ENCODE assay signal across 8 cellular contexts in the genomic region with DNA sequence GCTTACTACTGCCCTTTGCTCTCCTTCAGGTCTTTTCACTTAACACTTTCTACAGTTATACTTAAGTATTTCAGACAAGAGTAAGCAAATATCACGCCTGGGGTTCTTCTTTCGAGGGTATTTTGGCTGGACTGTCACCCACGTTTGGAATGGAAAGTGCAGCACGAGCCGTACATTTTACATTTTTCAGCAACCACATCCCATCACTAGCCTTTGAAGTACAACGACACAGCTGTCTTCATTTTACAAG. TPM values are rescaled to one million over a fixed set of nuclear protein-coding genes. Genes with fewer than 3 reads are reported as not detected.
DNase-seq lines count a peak whose midpoint lies in the region; ATAC-seq and TF ChIP-seq lines count a peak whose summit lies in the region.

No MANE protein-coding gene starts in this region.

- peak overlapping the region; percentile 68 for H3K4me3 ChIP-seq in cardiac muscle cell
- H3K4me3 ChIP-seq in astrocyte of the cerebellum (ENCODE audit: low read depth, low read length): peak overlapping the region; percentile 96
- H3K4me3 ChIP-seq in lower lobe of right lung: peak overlapping the region; percentile 70
- H3K4me3 ChIP-seq in upper lobe of left lung: peak overlapping the region; percentile 15 to 75 (median 70)

- 0 to 1% methylated on average over 6 of the region's 6 CpGs for WGBS in upper lobe of left lung, 2 donors

- H3K27me3 ChIP-seq in cardiac muscle cell: no peaks in the 10 kb centered on the region
- H3K27me3 ChIP-seq in lower lobe of right lung (ENCODE audit: low read depth): no peaks in the 10 kb centered on the region
- H3K27me3 ChIP-seq in upper lobe of left lung: no peaks in the 10 kb centered on the region

- H3K4me1 ChIP-seq in cardiac muscle cell (ENCODE audit: low read depth) (no peaks in the 10 kb centered on the region), lower lobe of right lung (peaks cover 27% of the 10 kb centered on the region), upper lobe of left lung (peaks cover 19 to 40% (median 31%) of the 10 kb centered on the region in 4 donors)

- in situ Hi-C loops in astrocyte of the cerebellum (cut with HindIII; ENCODE audit: low sequenced_read_pairs): no loop called here

- no peak for TF ChIP-seq POLR2A in upper lobe of left lung (IDR thresholded peaks at IDR 0.05)

- ATAC-seq in lower lobe of right lung (no peak), upper lobe of left lung (ENCODE audit: low FRiP score in 2 of 2) (no peak)

- TF ChIP-seq EP300 in upper lobe of left lung (IDR thresholded peaks at IDR 0.05): no peak

- H3K36me3 ChIP-seq in cardiac muscle cell (no peaks in the 10 kb centered on the region), lower lobe of right lung (peaks cover 19% of the 10 kb centered on the region), upper lobe of left lung (peaks cover 0 to 14% (median 3%) of the 10 kb centered on the region in 4 donors)

- no peaks in the 10 kb centered on the region for H3K9me3 ChIP-seq in cardiac muscle cell (ENCODE audit: low read depth)
- no peaks in the 10 kb centered on the region for H3K9me3 ChIP-seq in lower lobe of right lung
- no peaks in the 10 kb centered on the region for H3K9me3 ChIP-seq in upper lobe of left lung

- intact Hi-C loops in cardiac septum (cut with DNase I) (loop anchor here (5.0 to 10.0 kb wide), 3 partner anchors 77 to 369 kb away; partner anchors contain the start of genes PPP2R3C and PRORP), lower lobe of right lung (cut with DNase I) (no loop called here)

- DNase-seq in cardiac muscle cell (ENCODE audit: low read depth in 1 of 2, low spot score in 1 of 2): no peak
- no peak for DNase-seq in cardiac septum (ENCODE audit: low spot score)
- no peak for DNase-seq in astrocyte of the cerebellum (ENCODE audit: low read depth)
- DNase-seq in lower lobe of right lung: no peak
- DNase-seq in upper lobe of left lung: no peak
- DNase-seq in NCI-H146 (lab: John Stamatoyannopoulos, UW): no peak
- DNase-seq in stimulated activated CD4-positive, alpha-beta T cell treated with anti-CD3 and anti-CD28 coated beads, Interleukin-2, amount 100 ng/mL, for 48 hours: no peak
- no peak for DNase-seq in activated gamma-delta T cell treated with Interleukin-2 at 50 U/mL for 16 hours

- TF ChIP-seq CTCF in cardiac muscle cell (IDR thresholded peaks at IDR 0.05; ENCODE audit: low read depth, low read length): no peak
- no peak for TF ChIP-seq CTCF in astrocyte of the cerebellum (IDR thresholded peaks at IDR 0.05; ENCODE audit: low read depth, low read length, missing control alignments)
- no peak for TF ChIP-seq CTCF in lower lobe of right lung (IDR thresholded peaks at IDR 0.05)
- no peak for TF ChIP-seq CTCF in upper lobe of left lung (IDR thresholded peaks at IDR 0.05)

- H3K27ac ChIP-seq in cardiac muscle cell (peak overlapping the region; percentile 93), lower lobe of right lung (peak overlapping the region; percentile 93), upper lobe of left lung (peak overlapping the region; percentile 95 to 99 (median 98))

RNA-seq across cellular contexts. Expression of gene FAM177A1, which starts 0.3 kb away (rescaled TPM):
- 25.4 and 30.1 TPM in 2 replicates for total RNA-seq in cardiac muscle cell
- 47.3 and 50.1 TPM in 2 replicates for polyA plus RNA-seq in cardiac muscle cell
- total RNA-seq in cardiac septum: 156 TPM
- total RNA-seq in lower lobe of right lung: 104 TPM
- 100 to 1,000 TPM in 3 of 6 donors, 10 to 100 TPM in 3; 88.5 to 221 (median 116) TPM for total RNA-seq in upper lobe of left lung
